In the genomic region with DNA sequence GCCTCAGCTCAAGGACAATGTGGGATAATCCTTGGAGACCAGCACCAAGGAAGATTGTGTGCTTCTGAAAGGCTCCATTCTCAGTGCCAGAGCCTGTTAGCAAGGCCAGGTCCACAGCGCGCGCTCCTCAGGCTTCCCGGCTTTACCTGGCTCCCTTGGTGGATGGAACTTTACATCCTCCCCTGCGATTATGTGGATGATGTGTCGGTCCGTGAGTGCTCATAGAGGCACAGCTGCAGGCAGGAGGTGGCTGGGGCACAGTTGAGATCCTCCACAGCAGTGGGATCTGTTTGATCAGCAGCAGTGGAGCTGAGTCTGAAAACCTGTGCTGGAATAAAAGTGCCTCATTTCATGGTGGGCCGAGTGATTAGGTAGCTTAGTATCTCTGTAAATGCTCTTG, we compare ENCODE assay signal across 15 cellular contexts.
DNase-seq lines count a peak whose midpoint lies in the region; ATAC-seq, FAIRE-seq and TF ChIP-seq lines count a peak whose summit lies in the region.
"Had no signal": no experiment of that assay in that cellular context is flagged by ENCODE, and none has a peak within 500 bp of the region (broad histone marks: within the 10 kb centered on the region; RNA-seq: fewer than 3 reads in every experiment).

No MANE protein-coding gene starts in this region.

- DNase-seq in NCI-H82 (lab: John Stamatoyannopoulos, UW), result peak; percentile 58
- DNase-seq in NCI-H82 treated with DMSO at 0.1 percent for 48 hours (lab: John Stamatoyannopoulos, UW; ENCODE audit: unreplicated experiment), result no peak
- DNase-seq in OCI-LY7 (ENCODE audit: low spot score), result peak; percentile 27
- DNase-seq in endodermal cell, result peak; percentile 50
- DNase-seq in stimulated activated effector memory CD8-positive, alpha-beta T cell treated with anti-CD3 and anti-CD28 coated beads, Interleukin-12 subunit alpha, Interleukin-12 subunit beta, amount 100 ng/mL, for 72 hours (ENCODE audit: low spot score in 2 of 2), result no peak
- no peak for DNase-seq in HepG2 (ENCODE audit: low spot score)
- no peak for DNase-seq in kidney glomerular epithelial cell (lab: John Stamatoyannopoulos, UW)
- DNase-seq: activated CD8-positive, alpha-beta memory T cell treated with anti-CD3 and anti-CD28 coated beads, Interleukin-2, amount 50 U/mL, for 48 hours; Calu3; left cardiac atrium; NCI-H1092; right cardiac atrium; SK-N-SH had no signal

- H2AFZ ChIP-seq in OCI-LY7 (ENCODE audit: low read length), result no peak overlapping the region
- H2AFZ ChIP-seq in HepG2 (ENCODE audit: low read length), result no peak overlapping the region

- no peak for TF ChIP-seq POLR2A in HepG2 (IDR thresholded peaks at IDR 0.05; ENCODE audit: insufficient read depth in 1 of 2, low read depth in 2 of 2, low read length in 2 of 2)

- no peak overlapping the region for H3K9ac ChIP-seq in endodermal cell (ENCODE audit: extremely low read depth, low read length, poor library complexity, severe bottlenecking)
- H3K9ac ChIP-seq in HepG2 (ENCODE audit: insufficient read depth, low read depth, low read length), result no peak overlapping the region
- H3K9ac ChIP-seq: SK-N-SH had no signal

- in situ Hi-C loops in HepG2 (cut with HindIII; ENCODE audit: extremely low pct_ligation_motif_present, low pct_unique_long_range_greater_than_20kb), result no loop called here

- no peaks in the 10 kb centered on the region for H3K9me3 Mint-ChIP-seq in endodermal cell
- no peaks in the 10 kb centered on the region for H3K9me3 Mint-ChIP-seq in stimulated activated effector memory CD8-positive, alpha-beta T cell treated with anti-CD3 and anti-CD28 coated beads, Interleukin-12 subunit alpha, Interleukin-12 subunit beta, amount 100 ng/mL, for 72 hours

- POLR2A ChIA-PET in OCI-LY7 (lab: Charles Lee) (no interaction called here), HepG2 (lab: Yijun Ruan, JAX) (no interaction called here)

- H4K20me1 ChIP-seq in OCI-LY7 (ENCODE audit: insufficient read depth, low read length) (peaks cover 52% of the 10 kb centered on the region), HepG2 (ENCODE audit: insufficient read depth, low read length) (peaks cover 6% of the 10 kb centered on the region; the same call in 1 of the 2 replicates)

- no peak overlapping the region for H3K4me3 Mint-ChIP-seq in endodermal cell
- no peak overlapping the region for H3K4me3 Mint-ChIP-seq in stimulated activated effector memory CD8-positive, alpha-beta T cell treated with anti-CD3 and anti-CD28 coated beads, Interleukin-12 subunit alpha, Interleukin-12 subunit beta, amount 100 ng/mL, for 72 hours

- H3K27me3 Mint-ChIP-seq in endodermal cell (ENCODE audit: insufficient read depth), result no peaks in the 10 kb centered on the region

- H3K27ac Mint-ChIP-seq in endodermal cell, result no peak overlapping the region
- no peak overlapping the region for H3K27ac Mint-ChIP-seq in stimulated activated effector memory CD8-positive, alpha-beta T cell treated with anti-CD3 and anti-CD28 coated beads, Interleukin-12 subunit alpha, Interleukin-12 subunit beta, amount 100 ng/mL, for 72 hours

- CTCF ChIA-PET in OCI-LY7 (lab: Charles Lee; ENCODE audit: unreplicated experiment) (no interaction called here), HepG2 (lab: Yijun Ruan, JAX; ENCODE audit: low intra/inter-chr PET ratio, low total read pairs) (no interaction called here)

- H3K36me3 ChIP-seq in OCI-LY7 (ENCODE audit: insufficient read depth, low read length) (peaks cover 80% of the 10 kb centered on the region), endodermal cell (ENCODE audit: control insufficient read depth, insufficient read depth, low read length) (no peaks in the 10 kb centered on the region), HepG2 (replicated peaks in 1 of 2; ENCODE audit: control insufficient read depth in 1 of 2, insufficient read depth in 2 of 2, low read length in 2 of 2) (no peaks in the 10 kb centered on the region)

- no peaks in the 10 kb centered on the region for H3K9me2 ChIP-seq in OCI-LY7 (ENCODE audit: insufficient read depth, low read length)
- H3K9me2 ChIP-seq: SK-N-SH had no signal

- H3K27ac ChIP-seq in OCI-LY7 (ENCODE audit: low read depth, low read length, poor library complexity, severe bottlenecking), result peak overlapping the region; percentile 35
- H3K27ac ChIP-seq in endodermal cell (ENCODE audit: low read depth, low read length), result peak overlapping the region; percentile 8
- H3K27ac ChIP-seq in HepG2 (ENCODE audit: extremely low read length, insufficient read depth, low read length), result no peak overlapping the region
- H3K27ac ChIP-seq: coronary artery had no signal

- H3K79me2 ChIP-seq in OCI-LY7 (ENCODE audit: insufficient read depth, low read depth, low read length) (peaks cover 100% of the 10 kb centered on the region), HepG2 (ENCODE audit: insufficient read depth, low read length) (peaks cover 60% of the 10 kb centered on the region)

- peak overlapping the region; percentile 31 for H3K4me3 ChIP-seq in OCI-LY7 (ENCODE audit: low read depth, low read length, poor library complexity, severe bottlenecking)
- H3K4me3 ChIP-seq in endodermal cell (ENCODE audit: low read length), result no peak overlapping the region
- no peak overlapping the region for H3K4me3 ChIP-seq in HepG2 (replicated peaks in 1 of 3; ENCODE audit: insufficient read depth in 1 of 3, low read depth in 2 of 3, low read length in 3 of 3)
- H3K4me3 ChIP-seq: coronary artery had no signal

- 74 to 90% methylated on average over 4 to 8 of the region's 8 CpGs for WGBS in endodermal cell (ENCODE audit: insufficient coverage in 1 of 2, insufficient read length in 1 of 2), 2 experiments
- WGBS in HepG2 (ENCODE audit: low lambda C conversion rate), result 98% methylated on average over 5 of the region's 8 CpGs

- no peak for TF ChIP-seq EP300 in HepG2 (IDR thresholded peaks at IDR 0.05; ENCODE audit: low read depth in 2 of 2, low read length in 2 of 2)
- TF ChIP-seq EP300 in HepG2 (CRISPR knock-in tag; IDR thresholded peaks at IDR 0.05; ENCODE audit: borderline replicate concordance), result no peak

- intact Hi-C loops in OCI-LY7 (cut with micrococcal nuclease; ENCODE audit: unreplicated experiment), result no loop called here
- intact Hi-C loops in HepG2 (cut with micrococcal nuclease; ENCODE audit: unreplicated experiment), result no loop called here

- TF ChIP-seq CTCF in OCI-LY7 (conservative IDR thresholded peaks at IDR 0.05; ENCODE audit: low read length) (no peak), endodermal cell (conservative IDR thresholded peaks at IDR 0.05) (no peak), HepG2 (CRISPR knock-in tag; IDR thresholded peaks at IDR 0.05) (no peak)

- peaks cover 39% of the 10 kb centered on the region for H3K4me1 Mint-ChIP-seq in endodermal cell
- peaks cover 65% of the 10 kb centered on the region for H3K4me1 Mint-ChIP-seq in stimulated activated effector memory CD8-positive, alpha-beta T cell treated with anti-CD3 and anti-CD28 coated beads, Interleukin-12 subunit alpha, Interleukin-12 subunit beta, amount 100 ng/mL, for 72 hours

- ATAC-seq in stimulated activated effector memory CD8-positive, alpha-beta T cell treated with anti-CD3 and anti-CD28 coated beads, Interleukin-12 subunit alpha, Interleukin-12 subunit beta, amount 100 ng/mL, for 72 hours, result peak; percentile 32
- ATAC-seq in HepG2 (no peak), HG03280 (IDR thresholded peaks at IDR 0.05; ENCODE audit: unreplicated experiment) (no peak)
- ATAC-seq: left cardiac atrium, right cardiac atrium had no signal

- no peak for TF ChIP-seq RAD21 in HepG2 (CRISPR knock-in tag; IDR thresholded peaks at IDR 0.05)

- H3K4me2 ChIP-seq in OCI-LY7 (ENCODE audit: low read length), result peak overlapping the region; percentile 62
- H3K4me2 ChIP-seq in HepG2 (ENCODE audit: low read depth, low read length), result no peak overlapping the region
- H3K4me2 ChIP-seq: SK-N-SH had no signal

- no peaks in the 10 kb centered on the region for H3K27me3 ChIP-seq in endodermal cell (ENCODE audit: control insufficient read depth, insufficient read depth, low read length, poor library complexity, severe bottlenecking)
- H3K27me3 ChIP-seq in HepG2 (ENCODE audit: control insufficient read depth in 1 of 2, insufficient read depth in 2 of 2, low read length in 2 of 2), result no peaks in the 10 kb centered on the region

- no peak for FAIRE-seq in HepG2 (lab: Jason Lieb, UNC)

- BruUV-seq in OCI-LY7 (replicated peaks; lab: Mats Ljungman, UMichigan), result no TSS peak
- BruUV-seq in HepG2 (replicated peaks; lab: Mats Ljungman, UMichigan), result no TSS peak

- H3K36me3 Mint-ChIP-seq in endodermal cell (ENCODE audit: low read depth), result peaks cover 6% of the 10 kb centered on the region
- peaks cover 28% of the 10 kb centered on the region for H3K36me3 Mint-ChIP-seq in stimulated activated effector memory CD8-positive, alpha-beta T cell treated with anti-CD3 and anti-CD28 coated beads, Interleukin-12 subunit alpha, Interleukin-12 subunit beta, amount 100 ng/mL, for 72 hours

- H3K4me1 ChIP-seq in OCI-LY7 (ENCODE audit: insufficient read depth, low read length, poor library complexity, severe bottlenecking), result peaks cover 73% of the 10 kb centered on the region
- peaks cover 10% of the 10 kb centered on the region for H3K4me1 ChIP-seq in endodermal cell (ENCODE audit: control insufficient read depth, insufficient read depth, low read length)
- H3K4me1 ChIP-seq in HepG2 (ENCODE audit: insufficient read depth, low read length), result peaks cover 12% of the 10 kb centered on the region

- H3K9me3 ChIP-seq in OCI-LY7 (ENCODE audit: low read length) (no peaks in the 10 kb centered on the region), endodermal cell (ENCODE audit: control insufficient read depth, low read length) (no peaks in the 10 kb centered on the region), HepG2 (ENCODE audit: low read length) (no peaks in the 10 kb centered on the region)
- H3K9me3 ChIP-seq: SK-N-SH had no signal

TF ChIP-seq in HepG2, 621 proteins besides CTCF, POLR2A, EP300 and RAD21 (continues in another document):
- TF ChIP-seq FOXK1 (CRISPR knock-in tag; IDR thresholded peaks at IDR 0.05; ENCODE audit: borderline replicate concordance, low read depth), result no peak
- no peak for TF ChIP-seq PRMT3 (CRISPR knock-in tag; IDR thresholded peaks at IDR 0.05; ENCODE audit: borderline replicate concordance, low read depth)
- TF ChIP-seq MXD1 (CRISPR knock-in tag; IDR thresholded peaks at IDR 0.05), result no peak

Comparison
In these comparisons a context has a peak if more than half of its experiments do, and no peak if none do; other contexts are left out.
1. DNase-seq: peak in NCI-H82 (single experiment), OCI-LY7 (single experiment) and endodermal cell (single experiment); none in NCI-H82 treated with DMSO at 0.1 percent for 48 hours (single experiment), stimulated activated effector memory CD8-positive, alpha-beta T cell treated with anti-CD3 and anti-CD28 coated beads, Interleukin-12 subunit alpha, Interleukin-12 subunit beta, amount 100 ng/mL, for 72 hours (0 of 2), HepG2 (single experiment) and kidney glomerular epithelial cell (single experiment).